11 cellular contexts compared by ENCODE assay signal in genomic region chr21:41706678-41707077, GRCh38.
DNase-seq lines count a peak whose midpoint lies in the region; ATAC-seq and TF ChIP-seq lines count a peak whose summit lies in the region.
"Had no signal": no experiment of that assay in that cellular context is flagged by ENCODE, and none has a peak within 500 bp of the region (broad histone marks: within the 10 kb centered on the region; RNA-seq: fewer than 3 reads in every experiment).

No MANE protein-coding gene starts in this region.

- peak; percentile 58 for DNase-seq in activated CD4-positive, alpha-beta T cell treated with anti-CD3 and anti-CD28 coated beads for 36 hours
- no peak for DNase-seq in activated CD4-positive, alpha-beta T cell treated with anti-CD3 and anti-CD28 coated beads, Interleukin-2, amount 50 U/mL, for 4 hours
- DNase-seq in NCI-H2029 (lab: John Stamatoyannopoulos, UW) (peak; percentile 79), endodermal cell (no peak), progenitor cell of endocrine pancreas (ENCODE audit: low spot score, unreplicated experiment) (no peak), NCI-H2227 treated with DMSO at 0.1 percent for 48 hours (lab: John Stamatoyannopoulos, UW) (no peak), OCI-LY7 (ENCODE audit: low spot score) (no peak), NCI-H1105 treated with DMSO at 0.1 percent for 48 hours (lab: John Stamatoyannopoulos, UW) (no peak)
- DNase-seq: naive thymus-derived CD8-positive, alpha-beta T cell had no signal

- H3K4me1 Mint-ChIP-seq in activated CD4-positive, alpha-beta T cell treated with anti-CD3 and anti-CD28 coated beads for 36 hours: peaks cover 9% of the 10 kb centered on the region
- H3K4me1 Mint-ChIP-seq in endodermal cell: peaks cover 49% of the 10 kb centered on the region
- peaks cover 36% of the 10 kb centered on the region for H3K4me1 Mint-ChIP-seq in progenitor cell of endocrine pancreas (ENCODE audit: low read depth)

- WGBS in endodermal cell (ENCODE audit: insufficient coverage in 1 of 2, insufficient read length in 1 of 2), 2 experiments: 55 to 64% methylated on average over 3 of the region's 3 CpGs

- BruUV-seq in OCI-LY7 (replicated peaks; lab: Mats Ljungman, UMichigan): no TSS peak

- H3K27me3 Mint-ChIP-seq in activated CD4-positive, alpha-beta T cell treated with anti-CD3 and anti-CD28 coated beads for 36 hours: peaks cover 8% of the 10 kb centered on the region
- H3K27me3 Mint-ChIP-seq in endodermal cell (ENCODE audit: insufficient read depth) (no peaks in the 10 kb centered on the region), progenitor cell of endocrine pancreas (no peaks in the 10 kb centered on the region)

- H3K27me3 ChIP-seq in endodermal cell (ENCODE audit: control insufficient read depth, insufficient read depth, low read length, poor library complexity, severe bottlenecking): no peaks in the 10 kb centered on the region
- H3K27me3 ChIP-seq: upper lobe of left lung had no signal

- POLR2A ChIA-PET in activated CD4-positive, alpha-beta T cell treated with anti-CD3 and anti-CD28 coated beads for 36 hours (lab: Charles Lee): no interaction called here
- POLR2A ChIA-PET in OCI-LY7 (lab: Charles Lee): no interaction called here

- H3K36me3 ChIP-seq in endodermal cell (ENCODE audit: control insufficient read depth, insufficient read depth, low read length): no peaks in the 10 kb centered on the region
- H3K36me3 ChIP-seq in OCI-LY7 (ENCODE audit: insufficient read depth, low read length): no peaks in the 10 kb centered on the region
- H3K36me3 ChIP-seq: upper lobe of left lung had no signal

- ATAC-seq in activated CD4-positive, alpha-beta T cell treated with anti-CD3 and anti-CD28 coated beads for 36 hours: peak; percentile 60
- ATAC-seq: naive thymus-derived CD8-positive, alpha-beta T cell had no signal

- H3K9me3 ChIP-seq in endodermal cell (ENCODE audit: control insufficient read depth, low read length): no peaks in the 10 kb centered on the region
- H3K9me3 ChIP-seq in OCI-LY7 (ENCODE audit: low read length): no peaks in the 10 kb centered on the region
- H3K9me3 ChIP-seq: upper lobe of left lung had no signal

- H3K36me3 Mint-ChIP-seq in activated CD4-positive, alpha-beta T cell treated with anti-CD3 and anti-CD28 coated beads for 36 hours (ENCODE audit: low read depth): no peaks in the 10 kb centered on the region
- peaks cover 22% of the 10 kb centered on the region for H3K36me3 Mint-ChIP-seq in endodermal cell (ENCODE audit: low read depth)
- no peaks in the 10 kb centered on the region for H3K36me3 Mint-ChIP-seq in progenitor cell of endocrine pancreas (ENCODE audit: insufficient read depth)

- H3K9me3 Mint-ChIP-seq in activated CD4-positive, alpha-beta T cell treated with anti-CD3 and anti-CD28 coated beads for 36 hours (ENCODE audit: low read depth): peaks cover 8% of the 10 kb centered on the region
- H3K9me3 Mint-ChIP-seq in endodermal cell (no peaks in the 10 kb centered on the region), progenitor cell of endocrine pancreas (ENCODE audit: low read depth) (no peaks in the 10 kb centered on the region)

- intact Hi-C loops in activated CD4-positive, alpha-beta T cell treated with anti-CD3 and anti-CD28 coated beads for 36 hours (cut with DNase I, micrococcal nuclease): no loop called here
- intact Hi-C loops in OCI-LY7 (cut with micrococcal nuclease; ENCODE audit: unreplicated experiment): no loop called here

- H3K4me2 ChIP-seq in OCI-LY7 (ENCODE audit: low read length): no peak overlapping the region

- no peak overlapping the region for H3K9ac ChIP-seq in endodermal cell (ENCODE audit: extremely low read depth, low read length, poor library complexity, severe bottlenecking)

- no peak overlapping the region for H3K4me3 Mint-ChIP-seq in activated CD4-positive, alpha-beta T cell treated with anti-CD3 and anti-CD28 coated beads for 36 hours
- H3K4me3 Mint-ChIP-seq in endodermal cell (no peak overlapping the region), progenitor cell of endocrine pancreas (ENCODE audit: low read depth) (no peak overlapping the region)
- H3K4me3 Mint-ChIP-seq: naive thymus-derived CD8-positive, alpha-beta T cell had no signal

- H3K4me1 ChIP-seq in endodermal cell (ENCODE audit: control insufficient read depth, insufficient read depth, low read length) (peaks cover 4% of the 10 kb centered on the region), OCI-LY7 (ENCODE audit: insufficient read depth, low read length, poor library complexity, severe bottlenecking) (no peaks in the 10 kb centered on the region)
- H3K4me1 ChIP-seq: upper lobe of left lung had no signal

- H3K4me3 ChIP-seq in endodermal cell (ENCODE audit: low read length): no peak overlapping the region
- H3K4me3 ChIP-seq in OCI-LY7 (ENCODE audit: low read depth, low read length, poor library complexity, severe bottlenecking): no peak overlapping the region
- H3K4me3 ChIP-seq: SK-N-MC, upper lobe of left lung had no signal

- no peaks in the 10 kb centered on the region for H3K9me2 ChIP-seq in OCI-LY7 (ENCODE audit: insufficient read depth, low read length)

- H3K79me2 ChIP-seq in OCI-LY7 (ENCODE audit: insufficient read depth, low read depth, low read length): no peaks in the 10 kb centered on the region

- TF ChIP-seq CTCF in endodermal cell (conservative IDR thresholded peaks at IDR 0.05) (no peak), progenitor cell of endocrine pancreas (IDR thresholded peaks at IDR 0.05; ENCODE audit: unreplicated experiment) (no peak), OCI-LY7 (conservative IDR thresholded peaks at IDR 0.05; ENCODE audit: low read length) (no peak)

- H3K27ac ChIP-seq in endodermal cell (ENCODE audit: low read depth, low read length) (no peak overlapping the region), OCI-LY7 (ENCODE audit: low read depth, low read length, poor library complexity, severe bottlenecking) (no peak overlapping the region)
- H3K27ac ChIP-seq: SK-N-MC, upper lobe of left lung had no signal

- H2AFZ ChIP-seq in OCI-LY7 (ENCODE audit: low read length): no peak overlapping the region

- no peak overlapping the region for H3K27ac Mint-ChIP-seq in activated CD4-positive, alpha-beta T cell treated with anti-CD3 and anti-CD28 coated beads for 36 hours
- H3K27ac Mint-ChIP-seq in endodermal cell: peak overlapping the region; percentile 14
- peak overlapping the region; percentile 0 for H3K27ac Mint-ChIP-seq in progenitor cell of endocrine pancreas
- H3K27ac Mint-ChIP-seq: naive thymus-derived CD8-positive, alpha-beta T cell had no signal

- H4K20me1 ChIP-seq in OCI-LY7 (ENCODE audit: insufficient read depth, low read length): no peaks in the 10 kb centered on the region

- CTCF ChIA-PET in activated CD4-positive, alpha-beta T cell treated with anti-CD3 and anti-CD28 coated beads for 36 hours (lab: Charles Lee): no interaction called here
- CTCF ChIA-PET in OCI-LY7 (lab: Charles Lee; ENCODE audit: unreplicated experiment): no interaction called here

Comparison
In these comparisons a context has a peak if more than half of its experiments do, and no peak if none do; other contexts are left out.
1. DNase-seq: peak in activated CD4-positive, alpha-beta T cell treated with anti-CD3 and anti-CD28 coated beads for 36 hours (single experiment) and NCI-H2029 (single experiment); none in activated CD4-positive, alpha-beta T cell treated with anti-CD3 and anti-CD28 coated beads, Interleukin-2, amount 50 U/mL, for 4 hours (0 of 2), endodermal cell (single experiment), progenitor cell of endocrine pancreas (single experiment), NCI-H2227 treated with DMSO at 0.1 percent for 48 hours (single experiment), OCI-LY7 (single experiment) and NCI-H1105 treated with DMSO at 0.1 percent for 48 hours (single experiment).